ENCODE assay signal across 8 cellular contexts in the genomic region with DNA sequence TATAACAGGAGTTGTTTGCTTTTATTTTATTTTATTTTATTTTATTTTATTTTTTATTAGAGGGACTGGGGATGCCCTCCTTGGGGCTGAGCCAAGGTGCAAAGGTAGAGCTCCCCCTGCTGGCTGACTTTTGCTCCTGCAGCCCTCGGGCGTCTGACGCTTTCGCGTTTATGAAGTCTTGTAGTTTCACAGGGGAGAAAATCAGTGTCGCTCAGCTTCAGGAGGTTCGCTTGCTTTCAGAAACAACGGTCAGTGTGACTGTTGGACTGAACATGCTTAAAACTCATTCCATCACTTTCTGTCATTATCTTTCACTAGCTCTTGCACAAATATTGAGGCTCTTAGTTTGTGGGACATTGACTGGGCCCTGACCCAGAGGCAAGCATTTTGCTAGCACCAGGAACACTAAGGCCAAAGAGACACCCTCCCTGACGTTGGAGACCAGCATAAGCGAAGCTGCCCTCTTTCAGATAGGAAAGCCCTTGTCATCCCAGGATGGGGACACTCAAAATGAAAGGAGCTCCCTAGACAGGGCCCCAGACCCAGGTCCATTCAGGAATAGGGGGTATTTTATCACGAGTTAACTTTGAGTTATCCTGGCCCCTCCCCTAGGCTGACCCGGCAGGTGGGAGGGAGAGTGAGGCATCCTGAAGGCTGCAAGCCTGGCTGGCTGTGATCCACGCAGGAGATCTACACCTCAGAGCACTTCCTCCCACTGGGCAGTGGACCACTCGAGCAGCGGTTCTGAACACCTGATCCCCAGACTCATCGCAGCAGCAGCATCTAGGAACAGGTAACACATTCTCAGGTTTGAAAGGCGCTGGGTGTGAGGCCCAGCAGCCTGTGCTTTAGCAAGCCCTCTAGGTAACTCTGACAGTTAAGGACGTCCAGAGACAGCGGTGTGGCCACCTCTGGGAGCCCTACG. TPM values are rescaled to one million over a fixed set of nuclear protein-coding genes. Genes with fewer than 3 reads are reported as not detected.
DNase-seq lines count a peak whose midpoint lies in the region; ATAC-seq and TF ChIP-seq lines count a peak whose summit lies in the region.

No MANE protein-coding gene starts in this region.

- no peak overlapping the region for H2BK5ac ChIP-seq in neuronal stem cell (ENCODE audit: low read length)

- H3K79me1 ChIP-seq in neuronal stem cell (ENCODE audit: low read depth, low read length) = no peaks in the 10 kb centered on the region

- H4K20me1 ChIP-seq in PC-9 (ENCODE audit: insufficient read depth) = no peaks in the 10 kb centered on the region

- H3K9ac ChIP-seq in neuronal stem cell (ENCODE audit: low read depth, low read length, poor library complexity) = no peak overlapping the region
- peak overlapping the region; percentile 21 to 46 for H3K9ac ChIP-seq in stomach smooth muscle (ENCODE audit: low read length in 2 of 2)

- H3K27ac ChIP-seq in PC-9 (no peak overlapping the region), neuronal stem cell (replicated peaks; ENCODE audit: low read length) (no peak overlapping the region), stomach smooth muscle (ENCODE audit: low read length) (no peak overlapping the region)

- intact Hi-C loops in PC-9 (cut with micrococcal nuclease; ENCODE audit: unreplicated experiment) = loop anchor here (1.0 to 10.0 kb wide), 6 partner anchors 74 to 439 kb away; a partner anchor contains a TSS

- H2BK12ac ChIP-seq in neuronal stem cell (ENCODE audit: low read length) = no peak overlapping the region

- peak; percentile 64 for ATAC-seq in HG03196 (IDR thresholded peaks at IDR 0.05; ENCODE audit: unreplicated experiment)

- BruUV-seq in PC-9 (replicated peaks; lab: Mats Ljungman, UMichigan) = no TSS peak

- H3K4me1 Mint-ChIP-seq in activated T-cell treated with anti-CD3 and anti-CD28 coated beads, Interleukin-2, amount 50 U/mL, for 24 hours (ENCODE audit: low read depth) = peaks cover 9% of the 10 kb centered on the region

- no peaks in the 10 kb centered on the region for H3K9me3 ChIP-seq in PC-9 (ENCODE audit: insufficient read depth, low read depth)
- H3K9me3 ChIP-seq in neuronal stem cell (replicated peaks in 1 of 2; ENCODE audit: control insufficient read depth in 2 of 2, insufficient read depth in 1 of 2, low read depth in 1 of 2, low read length in 2 of 2) = no peaks in the 10 kb centered on the region
- H3K9me3 ChIP-seq in stomach smooth muscle (ENCODE audit: control insufficient read depth in 2 of 2, low read length in 2 of 2) = no peaks in the 10 kb centered on the region

- no peak overlapping the region for H3K14ac ChIP-seq in neuronal stem cell (ENCODE audit: low read length)

- H2AFZ ChIP-seq in PC-9 (0 out of 2 replicates have a peak overlapping the region, but pooled peaks have one; percentile 46), neuronal stem cell (ENCODE audit: low read length) (peak overlapping the region; percentile 31)

- H3K4me1 ChIP-seq in PC-9 (replicated peaks; ENCODE audit: insufficient read depth) (peaks cover 4% of the 10 kb centered on the region; the same call in 1 of the 2 replicates), neuronal stem cell (ENCODE audit: control insufficient read depth in 2 of 2, insufficient read depth in 1 of 2, low read depth in 1 of 2, low read length in 2 of 2) (peaks cover 6 to 7% of the 10 kb centered on the region in 2 donors), stomach smooth muscle (ENCODE audit: control insufficient read depth, insufficient read depth, low read length) (peaks cover 8% of the 10 kb centered on the region)

- peak; percentile 98 for TF ChIP-seq CTCF in PC-9 (conservative IDR thresholded peaks at IDR 0.05)

- no peak overlapping the region for H2AK5ac ChIP-seq in neuronal stem cell (ENCODE audit: low read depth, low read length)

- H3K4me3 ChIP-seq in PC-9 (no peak overlapping the region), neuronal stem cell (ENCODE audit: low read length in 2 of 2) (no peak overlapping the region), stomach smooth muscle (ENCODE audit: low read length in 2 of 2) (peak overlapping the region in 1 of 2 donors; percentile 55)

- CTCF ChIA-PET in PC-9 (lab: Charles Lee) = interaction anchor here (0.5 to 1.8 kb wide), 10 partner anchors 87 to 748 kb away, joined by 3 to 11 read pairs (median 3); no protein-coding TSS in a partner anchor

- H3K4me2 ChIP-seq in PC-9 (peak overlapping the region; percentile 25), neuronal stem cell (ENCODE audit: insufficient read depth, low read length, poor library complexity, severe bottlenecking) (no peak overlapping the region)

- POLR2A ChIA-PET in PC-9 (lab: Charles Lee; ENCODE audit: unreplicated experiment) = interaction anchor here (0.6 to 0.7 kb wide), 4 partner anchors 158 to 750 kb away, joined by 3 to 10 read pairs (median 5); no protein-coding TSS in a partner anchor

- no peaks in the 10 kb centered on the region for H3K27me3 ChIP-seq in PC-9 (ENCODE audit: insufficient read depth, low read depth)
- no peaks in the 10 kb centered on the region for H3K27me3 ChIP-seq in neuronal stem cell (ENCODE audit: control insufficient read depth in 3 of 3, insufficient read depth in 3 of 3, low read depth in 1 of 3, low read length in 3 of 3)
- no peaks in the 10 kb centered on the region for H3K27me3 ChIP-seq in stomach smooth muscle (ENCODE audit: control insufficient read depth in 1 of 2, insufficient read depth in 2 of 2, low read length in 2 of 2)

- no peak overlapping the region for H2BK15ac ChIP-seq in neuronal stem cell (ENCODE audit: low read length)

- H3K27ac Mint-ChIP-seq in activated T-cell treated with anti-CD3 and anti-CD28 coated beads, Interleukin-2, amount 50 U/mL, for 24 hours = no peak overlapping the region

- H3K18ac ChIP-seq in neuronal stem cell (ENCODE audit: low read length) = peak overlapping the region; percentile 37

- H3K9me3 Mint-ChIP-seq in activated T-cell treated with anti-CD3 and anti-CD28 coated beads, Interleukin-2, amount 50 U/mL, for 24 hours = no peaks in the 10 kb centered on the region

- peak; percentile 44 for DNase-seq in DMS79 treated with DMSO at 0.1 percent for 48 hours (lab: John Stamatoyannopoulos, UW)
- DNase-seq in DMS79 (lab: John Stamatoyannopoulos, UW) = no peak
- DNase-seq in PC-9 = peak in 1 of 2 experiments; percentile 74
- peak; percentile 86 for DNase-seq in activated T-cell treated with anti-CD3 and anti-CD28 coated beads, Interleukin-2, amount 50 U/mL, for 24 hours
- peak; percentile 68 for DNase-seq in fibroblast of peridontal ligament (ENCODE audit: extremely low read depth)
- peak; percentile 78 for DNase-seq in neuronal stem cell (ENCODE audit: low spot score)

- WGBS in neuronal stem cell (ENCODE audit: extremely low coverage in 2 of 2, insufficient read length in 2 of 2, insufficient replicate concordance in 1 of 2), 2 donors = no CpG with 5 or more reads among the region's 20 CpGs

- H4K91ac ChIP-seq in neuronal stem cell (ENCODE audit: low read depth, low read length, poor library complexity) = no peak overlapping the region

- H3K23ac ChIP-seq in neuronal stem cell (ENCODE audit: low read depth, low read length, poor library complexity) = no peak overlapping the region

- no peak overlapping the region for H4K8ac ChIP-seq in neuronal stem cell (ENCODE audit: low read depth, low read length)

- no peaks in the 10 kb centered on the region for H3K27me3 Mint-ChIP-seq in activated T-cell treated with anti-CD3 and anti-CD28 coated beads, Interleukin-2, amount 50 U/mL, for 24 hours

- H3K79me2 ChIP-seq in PC-9 (ENCODE audit: low read depth) = no peaks in the 10 kb centered on the region

- no peaks in the 10 kb centered on the region for H3K36me3 ChIP-seq in PC-9 (ENCODE audit: low read depth)
- no peaks in the 10 kb centered on the region for H3K36me3 ChIP-seq in neuronal stem cell (replicated peaks in 1 of 2; ENCODE audit: control insufficient read depth in 2 of 2, insufficient read depth in 2 of 2, low read length in 2 of 2)
- no peaks in the 10 kb centered on the region for H3K36me3 ChIP-seq in stomach smooth muscle (ENCODE audit: control insufficient read depth in 2 of 2, insufficient read depth in 2 of 2, low read length in 2 of 2)

- peaks cover 5% of the 10 kb centered on the region for H3F3A ChIP-seq in PC-9 (ENCODE audit: insufficient read depth, low read depth)

- H3K4me3 Mint-ChIP-seq in activated T-cell treated with anti-CD3 and anti-CD28 coated beads, Interleukin-2, amount 50 U/mL, for 24 hours = no peak overlapping the region

- H3K36me3 Mint-ChIP-seq in activated T-cell treated with anti-CD3 and anti-CD28 coated beads, Interleukin-2, amount 50 U/mL, for 24 hours (ENCODE audit: low read depth) = no peaks in the 10 kb centered on the region

- H3K4ac ChIP-seq in neuronal stem cell (ENCODE audit: low read length) = no peak overlapping the region

- no peaks in the 10 kb centered on the region for H3K9me2 ChIP-seq in PC-9 (ENCODE audit: insufficient read depth)

- H2BK120ac ChIP-seq in neuronal stem cell (ENCODE audit: low read depth, low read length) = no peak overlapping the region

RNA-seq across cellular contexts. Expression of a gene that starts 34.4 kb away (rescaled TPM):
- total RNA-seq in PC-9 (2021) = 9.7 and 13.0 TPM in 2 replicates
- 23.9 TPM for polyA plus RNA-seq in neuronal stem cell (2013, experiment 1 of 2)
- 24.5 TPM for polyA plus RNA-seq in neuronal stem cell (2013, experiment 2 of 2)

RNA-seq across cellular contexts. Expression of a gene that starts 35.8 kb away (rescaled TPM):
- total RNA-seq in PC-9 (2021) = 34.4 and 40.5 TPM in 2 replicates
- polyA plus RNA-seq in neuronal stem cell (2013, experiment 1 of 2) = 19.0 TPM
- polyA plus RNA-seq in neuronal stem cell (2013, experiment 2 of 2) = 19.2 TPM
